ENCODE assay signal across 17 cellular contexts in the genomic region with DNA sequence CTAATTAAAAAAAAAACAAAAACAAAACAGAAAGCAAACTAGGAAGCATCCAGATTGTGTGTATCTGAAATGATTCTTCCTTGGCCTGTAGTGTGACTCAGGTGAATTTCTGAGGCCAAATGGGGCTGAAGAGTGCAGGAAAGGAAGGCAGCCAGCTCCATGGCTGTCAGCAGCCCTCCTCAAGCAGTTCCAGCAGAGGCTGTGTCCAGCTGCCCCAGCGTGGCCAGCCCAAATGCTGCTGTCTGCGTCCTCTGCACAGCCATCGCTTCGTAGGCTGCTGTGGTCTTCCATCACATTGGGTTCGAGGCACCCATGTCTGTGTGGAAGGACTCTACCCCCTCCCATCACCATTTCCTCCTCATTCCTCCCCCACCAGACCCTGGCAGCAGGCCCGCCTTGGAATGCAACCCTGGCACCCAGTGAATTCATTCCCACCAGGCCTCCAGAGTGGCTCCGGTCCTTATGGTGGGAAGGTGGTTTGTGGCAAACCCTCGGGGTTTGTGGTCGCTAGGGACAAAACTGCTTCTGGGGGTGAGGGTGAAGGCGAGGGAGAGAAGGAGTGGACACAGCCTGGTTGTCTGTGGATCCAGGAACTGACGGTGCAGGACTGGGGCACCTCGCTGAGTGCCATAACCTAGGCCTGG.
DNase-seq lines count a peak whose midpoint lies in the region; ATAC-seq, FAIRE-seq and TF ChIP-seq lines count a peak whose summit lies in the region.
"Had no signal": no experiment of that assay in that cellular context is flagged by ENCODE, and none has a peak within 500 bp of the region (broad histone marks: within the 10 kb centered on the region; RNA-seq: fewer than 3 reads in every experiment).

No MANE protein-coding gene starts in this region.

- H4K91ac ChIP-seq in trophoblast cell (ENCODE audit: low read depth, low read length): no peak overlapping the region

- 72% methylated on average over 12 of the region's 12 CpGs for WGBS in HepG2 (ENCODE audit: low lambda C conversion rate)
- WGBS in right lobe of liver (ENCODE audit: insufficient coverage, low coverage, low lambda C conversion rate, missing lambda C conversion rate): 67% methylated on average over 3 of the region's 12 CpGs
- 87% methylated on average over 12 of the region's 12 CpGs for WGBS in esophagus muscularis mucosa
- WGBS in psoas muscle, 3 donors: 57 to 88% (median 62%) methylated on average over 12 of the region's 12 CpGs
- no CpG with 5 or more reads among the region's 12 CpGs for WGBS in trophoblast cell (ENCODE audit: extremely low coverage, insufficient coverage, insufficient read length)

- H3K27ac Mint-ChIP-seq in activated naive CD8-positive, alpha-beta T cell treated with anti-CD3 and anti-CD28 coated beads, Interleukin-2, amount 50 U/mL, for 24 hours: no peak overlapping the region
- H3K27ac Mint-ChIP-seq in activated naive CD8-positive, alpha-beta T cell treated with anti-CD3 and anti-CD28 coated beads for 36 hours: no peak overlapping the region
- H3K27ac Mint-ChIP-seq: CD8-positive, alpha-beta T cell; GM23338 had no signal

- H3K4me3 ChIP-seq in HepG2 (replicated peaks in 1 of 3; ENCODE audit: insufficient read depth in 1 of 3, low read depth in 2 of 3, low read length in 3 of 3) (no peak overlapping the region), right lobe of liver (no peak overlapping the region), esophagus muscularis mucosa (no peak overlapping the region), psoas muscle (no peak overlapping the region), trophoblast cell (ENCODE audit: low read depth, low read length) (no peak overlapping the region)
- H3K4me3 ChIP-seq: GM23338 had no signal

- peaks cover 22% of the 10 kb centered on the region for H3K4me1 ChIP-seq in HepG2 (ENCODE audit: insufficient read depth, low read length)
- no peaks in the 10 kb centered on the region for H3K4me1 ChIP-seq in right lobe of liver
- peaks cover 0 to 6% (median 0%) of the 10 kb centered on the region in 4 donors for H3K4me1 ChIP-seq in esophagus muscularis mucosa
- peaks cover 9% of the 10 kb centered on the region for H3K4me1 ChIP-seq in psoas muscle
- H3K4me1 ChIP-seq in trophoblast cell (ENCODE audit: control insufficient read depth in 1 of 2, insufficient read depth in 2 of 2, low read length in 2 of 2): no peaks in the 10 kb centered on the region

- no peak overlapping the region for H3K23ac ChIP-seq in trophoblast cell (ENCODE audit: low read length)

- no peak overlapping the region for H4K12ac ChIP-seq in trophoblast cell (ENCODE audit: low read depth, low read length)

- H3K18ac ChIP-seq in trophoblast cell (ENCODE audit: low read length): no peak overlapping the region

- in situ Hi-C loops in HepG2 (cut with HindIII; ENCODE audit: extremely low pct_ligation_motif_present, low pct_unique_long_range_greater_than_20kb): no loop called here

- DNase-seq in HepG2 (ENCODE audit: low spot score) (no peak), right lobe of liver (no peak), esophagus muscularis mucosa (ENCODE audit: extremely low spot score) (peak; percentile 57), psoas muscle (no peak), NCI-H2107 (lab: John Stamatoyannopoulos, UW) (no peak), trophoblast cell (no peak)
- DNase-seq in activated naive CD8-positive, alpha-beta T cell treated with anti-CD3 and anti-CD28 coated beads, Interleukin-2, amount 50 U/mL, for 24 hours: no peak
- DNase-seq in activated naive CD8-positive, alpha-beta T cell treated with anti-CD3 and anti-CD28 coated beads for 36 hours: no peak
- DNase-seq: Caco-2; CD8-positive, alpha-beta T cell; DMS79; GDM1; H9 had no signal

- H3K9me3 Mint-ChIP-seq in activated naive CD8-positive, alpha-beta T cell treated with anti-CD3 and anti-CD28 coated beads, Interleukin-2, amount 50 U/mL, for 24 hours: no peaks in the 10 kb centered on the region
- no peaks in the 10 kb centered on the region for H3K9me3 Mint-ChIP-seq in activated naive CD8-positive, alpha-beta T cell treated with anti-CD3 and anti-CD28 coated beads for 36 hours
- H3K9me3 Mint-ChIP-seq: CD14-positive monocyte; CD8-positive, alpha-beta T cell; GM23338; H9 had no signal

- H3K4me3 Mint-ChIP-seq in activated naive CD8-positive, alpha-beta T cell treated with anti-CD3 and anti-CD28 coated beads, Interleukin-2, amount 50 U/mL, for 24 hours: no peak overlapping the region
- H3K4me3 Mint-ChIP-seq in activated naive CD8-positive, alpha-beta T cell treated with anti-CD3 and anti-CD28 coated beads for 36 hours: no peak overlapping the region
- H3K4me3 Mint-ChIP-seq: CD14-positive monocyte; CD8-positive, alpha-beta T cell; GM23338; H9 had no signal

- BruUV-seq in HepG2 (replicated peaks; lab: Mats Ljungman, UMichigan): no TSS peak

- no peaks in the 10 kb centered on the region for H3K27me3 Mint-ChIP-seq in activated naive CD8-positive, alpha-beta T cell treated with anti-CD3 and anti-CD28 coated beads, Interleukin-2, amount 50 U/mL, for 24 hours
- no peaks in the 10 kb centered on the region for H3K27me3 Mint-ChIP-seq in activated naive CD8-positive, alpha-beta T cell treated with anti-CD3 and anti-CD28 coated beads for 36 hours

- no peak overlapping the region for H2BK5ac ChIP-seq in trophoblast cell (ENCODE audit: low read depth, low read length, poor library complexity)

- no peak for FAIRE-seq in HepG2 (lab: Jason Lieb, UNC)
- FAIRE-seq: GM12892 had no signal

- H3K27ac ChIP-seq in HepG2 (ENCODE audit: extremely low read length, insufficient read depth, low read length) (no peak overlapping the region), right lobe of liver (no peak overlapping the region), esophagus muscularis mucosa (replicated peaks in 1 of 4) (no peak overlapping the region), psoas muscle (peak overlapping the region; percentile 37), trophoblast cell (ENCODE audit: low read depth, low read length) (no peak overlapping the region)
- H3K27ac ChIP-seq: 22Rv1 had no signal

- H3K27me3 ChIP-seq in HepG2 (ENCODE audit: control insufficient read depth in 1 of 2, insufficient read depth in 2 of 2, low read length in 2 of 2) (peaks cover 1 to 24% of the 10 kb centered on the region in 2 experiments; a peak in 4 of 5 replicates), right lobe of liver (no peaks in the 10 kb centered on the region), esophagus muscularis mucosa (no peaks in the 10 kb centered on the region), psoas muscle (ENCODE audit: insufficient read depth in 3 of 3, low read length in 2 of 3) (no peaks in the 10 kb centered on the region), trophoblast cell (ENCODE audit: insufficient read depth, low read length) (no peaks in the 10 kb centered on the region)

- ATAC-seq in HepG2 (no peak), right lobe of liver (no peak), psoas muscle (no peak)
- ATAC-seq in activated naive CD8-positive, alpha-beta T cell treated with anti-CD3 and anti-CD28 coated beads, Interleukin-2, amount 50 U/mL, for 24 hours: no peak
- ATAC-seq: CD8-positive, alpha-beta T cell; GM23338 had no signal

- no peaks in the 10 kb centered on the region for H3K4me1 Mint-ChIP-seq in activated naive CD8-positive, alpha-beta T cell treated with anti-CD3 and anti-CD28 coated beads, Interleukin-2, amount 50 U/mL, for 24 hours
- no peaks in the 10 kb centered on the region for H3K4me1 Mint-ChIP-seq in activated naive CD8-positive, alpha-beta T cell treated with anti-CD3 and anti-CD28 coated beads for 36 hours

- no peak overlapping the region for H3K4ac ChIP-seq in trophoblast cell (ENCODE audit: low read depth, low read length)

- POLR2A ChIA-PET in HepG2 (lab: Yijun Ruan, JAX): no interaction called here

- H2AFZ ChIP-seq in HepG2 (ENCODE audit: low read length): no peak overlapping the region
- H2AFZ ChIP-seq in trophoblast cell (ENCODE audit: insufficient read depth, low read length, poor library complexity): no peak overlapping the region
- H2AFZ ChIP-seq: GM23338 had no signal

- H2AK5ac ChIP-seq in trophoblast cell (ENCODE audit: low read length): no peak overlapping the region

- intact Hi-C loops in HepG2 (cut with micrococcal nuclease; ENCODE audit: unreplicated experiment) (no loop called here), right lobe of liver (cut with DNase I) (no loop called here), esophagus muscularis mucosa (cut with DNase I) (no loop called here), psoas muscle (cut with DNase I) (no loop called here)

- TF ChIP-seq POLR2A in HepG2 (IDR thresholded peaks at IDR 0.05; ENCODE audit: insufficient read depth in 1 of 2, low read depth in 2 of 2, low read length in 2 of 2) (no peak), right lobe of liver (IDR thresholded peaks at IDR 0.05) (no peak), esophagus muscularis mucosa (IDR thresholded peaks at IDR 0.05; ENCODE audit: low read depth) (no peak)

- H3K79me2 ChIP-seq in HepG2 (ENCODE audit: insufficient read depth, low read length) (no peaks in the 10 kb centered on the region), trophoblast cell (ENCODE audit: control insufficient read depth, insufficient read depth, low read length, poor library complexity) (no peaks in the 10 kb centered on the region)

- no peak overlapping the region for H2BK12ac ChIP-seq in trophoblast cell (ENCODE audit: low read length)

- no peak for TF ChIP-seq RAD21 in HepG2 (CRISPR knock-in tag; IDR thresholded peaks at IDR 0.05)

- H3K4me2 ChIP-seq in HepG2 (ENCODE audit: low read depth, low read length) (no peak overlapping the region), trophoblast cell (ENCODE audit: low read length) (no peak overlapping the region)
- H3K4me2 ChIP-seq: GM23338 had no signal

- TF ChIP-seq EP300 in HepG2 (IDR thresholded peaks at IDR 0.05; ENCODE audit: low read depth in 2 of 2, low read length in 2 of 2): no peak
- TF ChIP-seq EP300 in HepG2 (CRISPR knock-in tag; IDR thresholded peaks at IDR 0.05; ENCODE audit: borderline replicate concordance): no peak
- TF ChIP-seq EP300 in esophagus muscularis mucosa (IDR thresholded peaks at IDR 0.05): no peak

- H3K9ac ChIP-seq in HepG2 (ENCODE audit: insufficient read depth, low read depth, low read length): no peak overlapping the region
- H3K9ac ChIP-seq in trophoblast cell (ENCODE audit: low read length): no peak overlapping the region

- H3K79me1 ChIP-seq in trophoblast cell (ENCODE audit: low read length): no peaks in the 10 kb centered on the region

- H3K36me3 ChIP-seq in HepG2 (replicated peaks in 1 of 2; ENCODE audit: control insufficient read depth in 1 of 2, insufficient read depth in 2 of 2, low read length in 2 of 2) (no peaks in the 10 kb centered on the region), right lobe of liver (no peaks in the 10 kb centered on the region), esophagus muscularis mucosa (no peaks in the 10 kb centered on the region), psoas muscle (ENCODE audit: insufficient read depth in 1 of 2, low read depth in 1 of 2) (no peaks in the 10 kb centered on the region), trophoblast cell (ENCODE audit: control insufficient read depth in 1 of 2, insufficient read depth in 2 of 2, low read length in 2 of 2) (no peaks in the 10 kb centered on the region)

- no peak for TF ChIP-seq CTCF in HepG2 (CRISPR knock-in tag; IDR thresholded peaks at IDR 0.05)
- TF ChIP-seq CTCF in right lobe of liver (IDR thresholded peaks at IDR 0.05): no peak
- TF ChIP-seq CTCF in esophagus muscularis mucosa (IDR thresholded peaks at IDR 0.05): no peak
- no peak for TF ChIP-seq CTCF in psoas muscle (IDR thresholded peaks at IDR 0.05)

- no peak overlapping the region for H3K14ac ChIP-seq in trophoblast cell (ENCODE audit: low read length)

- CTCF ChIA-PET in HepG2 (lab: Yijun Ruan, JAX; ENCODE audit: low intra/inter-chr PET ratio, low total read pairs): no interaction called here

- H3K36me3 Mint-ChIP-seq in activated naive CD8-positive, alpha-beta T cell treated with anti-CD3 and anti-CD28 coated beads, Interleukin-2, amount 50 U/mL, for 24 hours (ENCODE audit: low read depth): no peaks in the 10 kb centered on the region
- no peaks in the 10 kb centered on the region for H3K36me3 Mint-ChIP-seq in activated naive CD8-positive, alpha-beta T cell treated with anti-CD3 and anti-CD28 coated beads for 36 hours
- H3K36me3 Mint-ChIP-seq: CD14-positive monocyte; CD8-positive, alpha-beta T cell had no signal

- H3K9me3 ChIP-seq in HepG2 (ENCODE audit: low read length) (no peaks in the 10 kb centered on the region), right lobe of liver (no peaks in the 10 kb centered on the region), esophagus muscularis mucosa (no peaks in the 10 kb centered on the region), psoas muscle (no peaks in the 10 kb centered on the region), trophoblast cell (ENCODE audit: insufficient read depth, low read depth, low read length) (no peaks in the 10 kb centered on the region)
- H3K9me3 ChIP-seq: Caco-2 had no signal

- no peaks in the 10 kb centered on the region for H4K20me1 ChIP-seq in HepG2 (ENCODE audit: insufficient read depth, low read length)

- no peak overlapping the region for H4K8ac ChIP-seq in trophoblast cell (ENCODE audit: low read depth, low read length)

- no peak overlapping the region for H2BK120ac ChIP-seq in trophoblast cell (ENCODE audit: insufficient read depth, low read length, poor library complexity)
